In genomic region chr11:122976734-122977454, GRCh38 we compare ENCODE assay signal across 10 cellular contexts. TPM values are rescaled to one million over a fixed set of nuclear protein-coding genes. Genes with fewer than 3 reads are reported as not detected.
DNase-seq lines count a peak whose midpoint lies in the region; ATAC-seq and TF ChIP-seq lines count a peak whose summit lies in the region.
"Had no signal": no experiment of that assay in that cellular context is flagged by ENCODE, and none has a peak within 500 bp of the region (broad histone marks: within the 10 kb centered on the region; RNA-seq: fewer than 3 reads in every experiment).

No MANE protein-coding gene starts in this region.

- H3K27ac Mint-ChIP-seq in osteocyte (ENCODE audit: unreplicated experiment), result no peak overlapping the region

- H3K4me3 Mint-ChIP-seq in osteocyte (ENCODE audit: unreplicated experiment), result peak overlapping the region; percentile 62

- peak overlapping the region; percentile 55 for H3K4me3 ChIP-seq in coronary artery

- no peak overlapping the region for H3K27ac ChIP-seq in coronary artery

- DNase-seq in GM03348 (ENCODE audit: low spot score) (peak; percentile 10), M059J (ENCODE audit: low read depth) (peak; percentile 39), coronary artery (ENCODE audit: low spot score) (no peak), osteocyte (ENCODE audit: extremely low spot score, unreplicated experiment) (no peak), NCI-H774 (lab: John Stamatoyannopoulos, UW) (no peak)
- DNase-seq: NK-92 treated with Interleukin-12 subunit alpha and Interleukin-12 subunit beta, amount 100 ng/mL, for 24 hours; nucleus accumbens had no signal

- ATAC-seq in GM21360 (IDR thresholded peaks at IDR 0.05; ENCODE audit: unreplicated experiment), result no peak
- no peak for ATAC-seq in GM21367 (IDR thresholded peaks at IDR 0.05; ENCODE audit: unreplicated experiment)

- no peaks in the 10 kb centered on the region for H3K9me3 Mint-ChIP-seq in osteocyte (ENCODE audit: unreplicated experiment)

- peaks cover 29% of the 10 kb centered on the region for H3K4me1 Mint-ChIP-seq in osteocyte (ENCODE audit: unreplicated experiment)

- no peak for TF ChIP-seq CTCF in coronary artery (IDR thresholded peaks at IDR 0.05)
- TF ChIP-seq CTCF in osteocyte (IDR thresholded peaks at IDR 0.05), result no peak

- H3K36me3 Mint-ChIP-seq in osteocyte (ENCODE audit: unreplicated experiment), result no peaks in the 10 kb centered on the region

- H3K27me3 Mint-ChIP-seq in osteocyte (ENCODE audit: unreplicated experiment), result peaks cover 93% of the 10 kb centered on the region

RNA-seq across cellular contexts. Expression of gene BSX, which starts 4.7 kb away (rescaled TPM):
- total RNA-seq in M059J (2014; rRNA removed; shearing (Covaris generic)), result not detected in 2 replicates
- total RNA-seq in osteocyte, result not detected in 2 replicates
- total RNA-seq: LHCN-M2 had no signal

Comparison
In these comparisons a context has a peak if more than half of its experiments do, and no peak if none do; other contexts are left out.
1. DNase-seq: peak in GM03348 (single experiment) and M059J (single experiment); none in coronary artery (single experiment), osteocyte (single experiment) and NCI-H774 (single experiment).